In the genomic region with DNA sequence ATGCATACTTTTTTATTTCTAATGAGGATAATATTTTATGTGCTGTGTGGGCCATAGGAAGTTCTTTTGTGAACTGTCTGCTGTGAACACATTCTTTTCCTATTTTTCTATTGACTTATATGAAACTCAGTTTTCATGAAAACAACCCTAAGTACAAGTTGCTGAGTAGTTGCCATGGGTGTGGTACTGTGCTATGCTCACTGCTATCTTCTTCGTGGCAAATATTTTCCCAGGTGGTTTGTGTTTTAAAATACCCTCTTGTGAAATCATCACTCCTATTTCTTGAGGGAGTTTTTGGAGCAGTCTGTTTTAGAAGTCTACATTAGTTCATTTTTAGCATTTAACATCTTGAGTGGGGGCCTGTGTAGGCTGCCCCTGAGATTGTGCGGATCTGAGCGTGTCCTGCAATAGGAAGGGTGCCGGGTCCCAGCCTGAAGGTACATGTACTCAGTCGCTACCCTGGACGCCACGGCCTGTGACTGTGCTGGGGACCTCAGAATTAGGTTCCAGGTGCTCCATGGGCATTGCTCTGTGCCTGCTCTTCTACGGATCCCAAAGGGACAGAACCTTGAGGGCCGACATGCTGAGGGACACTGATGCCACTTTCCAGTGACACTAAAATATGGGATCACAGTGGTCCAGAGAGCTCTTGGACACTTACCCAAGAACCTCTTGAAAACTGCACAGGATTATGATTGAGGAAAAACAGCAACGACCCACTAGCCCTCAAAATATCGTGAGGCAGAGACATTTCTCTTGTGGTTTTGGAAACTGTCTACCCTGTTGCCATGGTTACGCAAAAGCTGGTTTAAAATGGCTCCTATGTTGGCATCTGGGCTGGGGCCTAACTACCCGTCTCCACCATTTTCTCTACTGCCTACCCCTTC, we compare ENCODE assay signal across 29 cellular contexts.
DNase-seq lines count a peak whose midpoint lies in the region; ATAC-seq, FAIRE-seq and TF ChIP-seq lines count a peak whose summit lies in the region.
"Had no signal": no experiment of that assay in that cellular context is flagged by ENCODE, and none has a peak within 500 bp of the region (broad histone marks: within the 10 kb centered on the region; RNA-seq: fewer than 3 reads in every experiment).

No MANE protein-coding gene starts in this region.

- H3K9me3 ChIP-seq in HepG2 (ENCODE audit: low read length) (no peaks in the 10 kb centered on the region), right lobe of liver (no peaks in the 10 kb centered on the region), neural progenitor cell (ENCODE audit: low read depth) (no peaks in the 10 kb centered on the region)
- H3K9me3 ChIP-seq: SK-N-SH had no signal

- no peaks in the 10 kb centered on the region for H3K9me3 Mint-ChIP-seq in neural progenitor cell

- ATAC-seq in HepG2 (no peak), right lobe of liver (no peak)
- ATAC-seq: PC-3 had no signal

- H3K27ac Mint-ChIP-seq in neural progenitor cell: peak overlapping the region; percentile 29
- H3K27ac Mint-ChIP-seq: B cell; CD8-positive, alpha-beta memory T cell had no signal

- TF ChIP-seq CTCF in HepG2 (CRISPR knock-in tag; IDR thresholded peaks at IDR 0.05): no peak
- TF ChIP-seq CTCF in right lobe of liver (IDR thresholded peaks at IDR 0.05): no peak
- TF ChIP-seq CTCF in bronchial epithelial cell (IDR thresholded peaks at IDR 0.05; ENCODE audit: insufficient read depth, low read length, severe bottlenecking): no peak
- TF ChIP-seq CTCF in neural progenitor cell (IDR thresholded peaks at IDR 0.05): no peak

- H4K20me1 ChIP-seq in HepG2 (ENCODE audit: insufficient read depth, low read length): no peaks in the 10 kb centered on the region
- no peaks in the 10 kb centered on the region for H4K20me1 ChIP-seq in neural progenitor cell (ENCODE audit: low read depth)

- CTCF ChIA-PET in HepG2 (lab: Yijun Ruan, JAX; ENCODE audit: low intra/inter-chr PET ratio, low total read pairs): no interaction called here

- in situ Hi-C loops in HepG2 (cut with HindIII; ENCODE audit: extremely low pct_ligation_motif_present, low pct_unique_long_range_greater_than_20kb) (no loop called here), ACHN (cut with HindIII; ENCODE audit: low pct_ligation_motif_present, low pct_unique_long_range_greater_than_20kb, low sequenced_read_pairs) (no loop called here)

- no peaks in the 10 kb centered on the region for H3K4me1 ChIP-seq in HepG2 (ENCODE audit: insufficient read depth, low read length)
- no peaks in the 10 kb centered on the region for H3K4me1 ChIP-seq in right lobe of liver
- peaks cover 31% of the 10 kb centered on the region for H3K4me1 ChIP-seq in neural progenitor cell

- no peaks in the 10 kb centered on the region for H3K79me2 ChIP-seq in HepG2 (ENCODE audit: insufficient read depth, low read length)
- no peaks in the 10 kb centered on the region for H3K79me2 ChIP-seq in neural progenitor cell (ENCODE audit: low read depth)

- no peaks in the 10 kb centered on the region for H3K27me3 ChIP-seq in HepG2 (ENCODE audit: control insufficient read depth in 1 of 2, insufficient read depth in 2 of 2, low read length in 2 of 2)
- H3K27me3 ChIP-seq in right lobe of liver: no peaks in the 10 kb centered on the region
- no peaks in the 10 kb centered on the region for H3K27me3 ChIP-seq in bronchial epithelial cell (ENCODE audit: control insufficient read depth, insufficient read depth, low read length)
- no peaks in the 10 kb centered on the region for H3K27me3 ChIP-seq in neural progenitor cell

- no peaks in the 10 kb centered on the region for H3K36me3 Mint-ChIP-seq in neural progenitor cell
- H3K36me3 Mint-ChIP-seq: CD8-positive, alpha-beta memory T cell had no signal

- peaks cover 15% of the 10 kb centered on the region for H3K4me1 Mint-ChIP-seq in neural progenitor cell
- H3K4me1 Mint-ChIP-seq: B cell; CD8-positive, alpha-beta memory T cell had no signal

- H2AFZ ChIP-seq in HepG2 (ENCODE audit: low read length) (no peak overlapping the region), neural progenitor cell (replicated peaks) (no peak overlapping the region)

- intact Hi-C loops in HepG2 (cut with micrococcal nuclease; ENCODE audit: unreplicated experiment): no loop called here
- intact Hi-C loops in right lobe of liver (cut with DNase I): no loop called here

- no peak overlapping the region for H3K27ac ChIP-seq in HepG2 (ENCODE audit: extremely low read length, insufficient read depth, low read length)
- H3K27ac ChIP-seq in right lobe of liver: no peak overlapping the region
- no peak overlapping the region for H3K27ac ChIP-seq in neural progenitor cell
- H3K27ac ChIP-seq: C4-2B, HL-60 had no signal

- no peak for TF ChIP-seq EP300 in HepG2 (IDR thresholded peaks at IDR 0.05; ENCODE audit: low read depth in 2 of 2, low read length in 2 of 2)
- TF ChIP-seq EP300 in HepG2 (CRISPR knock-in tag; IDR thresholded peaks at IDR 0.05; ENCODE audit: borderline replicate concordance): no peak

- H3K4me3 Mint-ChIP-seq in neural progenitor cell: no peak overlapping the region
- H3K4me3 Mint-ChIP-seq: B cell; CD8-positive, alpha-beta memory T cell had no signal

- BruUV-seq in HepG2 (replicated peaks; lab: Mats Ljungman, UMichigan): no TSS peak

- no peaks in the 10 kb centered on the region for H3K36me3 ChIP-seq in HepG2 (replicated peaks in 1 of 2; ENCODE audit: control insufficient read depth in 1 of 2, insufficient read depth in 2 of 2, low read length in 2 of 2)
- no peaks in the 10 kb centered on the region for H3K36me3 ChIP-seq in right lobe of liver
- H3K36me3 ChIP-seq in bronchial epithelial cell (ENCODE audit: control insufficient read depth, insufficient read depth, low read length): no peaks in the 10 kb centered on the region
- H3K36me3 ChIP-seq in neural progenitor cell: no peaks in the 10 kb centered on the region

- no peak overlapping the region for H3K4me2 ChIP-seq in HepG2 (ENCODE audit: low read depth, low read length)
- H3K4me2 ChIP-seq in neural progenitor cell: no peak overlapping the region
- H3K4me2 ChIP-seq: SK-N-SH had no signal

- no peak overlapping the region for H3K9ac ChIP-seq in HepG2 (ENCODE audit: insufficient read depth, low read depth, low read length)
- no peak overlapping the region for H3K9ac ChIP-seq in neural progenitor cell
- H3K9ac ChIP-seq: SK-N-SH had no signal

- peaks cover 20% of the 10 kb centered on the region for H3F3A ChIP-seq in neural progenitor cell (ENCODE audit: low read depth)

- no peak for TF ChIP-seq RAD21 in HepG2 (CRISPR knock-in tag; IDR thresholded peaks at IDR 0.05)

- TF ChIP-seq POLR2A in HepG2 (IDR thresholded peaks at IDR 0.05; ENCODE audit: insufficient read depth in 1 of 2, low read depth in 2 of 2, low read length in 2 of 2) (no peak), right lobe of liver (IDR thresholded peaks at IDR 0.05) (no peak)

- WGBS in HepG2 (ENCODE audit: low lambda C conversion rate): 13% methylated on average over 13 of the region's 13 CpGs
- 83% methylated on average over 7 of the region's 13 CpGs for WGBS in right lobe of liver (ENCODE audit: insufficient coverage, low coverage, low lambda C conversion rate, missing lambda C conversion rate)

- DNase-seq in HepG2 (ENCODE audit: low spot score) (no peak), right lobe of liver (no peak), bronchial epithelial cell (ENCODE audit: low read depth) (no peak), neural progenitor cell (ENCODE audit: low spot score) (no peak), T-helper 1 cell (no peak), ACHN (no peak), NCI-H345 treated with DMSO at 0.1 percent for 48 hours (lab: John Stamatoyannopoulos, UW; ENCODE audit: unreplicated experiment) (no peak)
- no peak for DNase-seq in activated CD4-positive, alpha-beta T cell treated with anti-CD3 and anti-CD28 coated beads for 48 hours
- DNase-seq: CD8-positive, alpha-beta memory T cell; DMS 273 treated with DMSO at 0.1 percent for 48 hours; DMS79; EL; GDM1; Kasumi-1; MV-4-11; NCI-H1105; NCI-H1436 treated with DMSO at 0.1 percent for 48 hours; NCI-H187 treated with DMSO at 0.1 percent for 48 hours; NCI-H2107; NCI-H510A; NCI-H748 treated with DMSO at 0.1 percent for 48 hours; PC-3; SK-N-SH; SW 1271 had no signal

- POLR2A ChIA-PET in HepG2 (lab: Yijun Ruan, JAX): no interaction called here

- H3K4me3 ChIP-seq in HepG2 (replicated peaks in 1 of 3; ENCODE audit: insufficient read depth in 1 of 3, low read depth in 2 of 3, low read length in 3 of 3): no peak overlapping the region
- H3K4me3 ChIP-seq in right lobe of liver: no peak overlapping the region
- no peak overlapping the region for H3K4me3 ChIP-seq in bronchial epithelial cell (ENCODE audit: low read depth, low read length)
- H3K4me3 ChIP-seq in neural progenitor cell: no peak overlapping the region

- no peaks in the 10 kb centered on the region for H3K27me3 Mint-ChIP-seq in neural progenitor cell (ENCODE audit: insufficient read depth, low read depth)
- H3K27me3 Mint-ChIP-seq: B cell had no signal

- FAIRE-seq in HepG2 (lab: Jason Lieb, UNC): no peak
- FAIRE-seq in bronchial epithelial cell (lab: Jason Lieb, UNC): peak; percentile 23
- FAIRE-seq: A204.1, GM12891 had no signal

TF ChIP-seq in HepG2, 621 proteins besides CTCF, POLR2A, EP300 and RAD21:
- TF ChIP-seq ZNF460 (CRISPR knock-in tag; IDR thresholded peaks at IDR 0.05; ENCODE audit: borderline replicate concordance) (no peak), DNMT1 (CRISPR knock-in tag; IDR thresholded peaks at IDR 0.05) (no peak), RFX1 (IDR thresholded peaks at IDR 0.05) (peak; percentile 53; the same call in 1 of the 2 replicates), ZNF230 (CRISPR knock-in tag; IDR thresholded peaks at IDR 0.05) (no peak), DPF2 (CRISPR knock-in tag; IDR thresholded peaks at IDR 0.05; ENCODE audit: borderline replicate concordance, low read depth) (no peak)
- TF ChIP-seq, protein P1, sequence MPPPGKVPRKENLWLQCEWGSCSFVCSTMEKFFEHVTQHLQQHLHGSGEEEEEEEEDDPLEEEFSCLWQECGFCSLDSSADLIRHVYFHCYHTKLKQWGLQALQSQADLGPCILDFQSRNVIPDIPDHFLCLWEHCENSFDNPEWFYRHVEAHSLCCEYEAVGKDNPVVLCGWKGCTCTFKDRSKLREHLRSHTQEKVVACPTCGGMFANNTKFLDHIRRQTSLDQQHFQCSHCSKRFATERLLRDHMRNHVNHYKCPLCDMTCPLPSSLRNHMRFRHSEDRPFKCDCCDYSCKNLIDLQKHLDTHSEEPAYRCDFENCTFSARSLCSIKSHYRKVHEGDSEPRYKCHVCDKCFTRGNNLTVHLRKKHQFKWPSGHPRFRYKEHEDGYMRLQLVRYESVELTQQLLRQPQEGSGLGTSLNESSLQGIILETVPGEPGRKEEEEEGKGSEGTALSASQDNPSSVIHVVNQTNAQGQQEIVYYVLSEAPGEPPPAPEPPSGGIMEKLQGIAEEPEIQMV (CRISPR knock-in tag; IDR thresholded peaks at IDR 0.05; ENCODE audit: low read depth): no peak
